In the genomic region with DNA sequence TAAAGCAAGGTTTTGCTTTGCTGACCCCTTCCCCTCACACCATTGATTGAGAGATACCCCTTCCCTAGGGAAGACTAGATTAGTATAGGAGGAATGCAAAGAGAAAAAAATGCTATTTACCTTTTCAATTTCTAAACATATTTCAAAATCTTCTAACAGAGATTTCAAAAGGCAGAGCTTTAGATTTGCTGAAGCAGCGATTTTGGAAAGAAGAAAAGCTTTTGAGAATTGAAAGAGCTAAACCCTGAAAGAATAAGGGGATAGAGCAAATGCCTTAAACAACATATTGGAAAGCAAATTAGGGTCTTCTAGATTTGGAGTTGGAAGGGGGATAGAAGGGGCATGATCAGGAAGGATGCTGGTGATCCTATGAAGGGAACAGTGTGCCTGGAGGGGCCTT, we compare ENCODE assay signal across 21 cellular contexts. TPM values are rescaled to one million over a fixed set of nuclear protein-coding genes. Genes with fewer than 3 reads are reported as not detected.
DNase-seq lines count a peak whose midpoint lies in the region; ATAC-seq, FAIRE-seq and TF ChIP-seq lines count a peak whose summit lies in the region.
"Had no signal": no experiment of that assay in that cellular context is flagged by ENCODE, and none has a peak within 500 bp of the region (broad histone marks: within the 10 kb centered on the region; RNA-seq: fewer than 3 reads in every experiment).

No MANE protein-coding gene starts in this region.

- peaks cover 4% of the 10 kb centered on the region; the same call in 1 of the 2 replicates for H3K9me1 ChIP-seq in IMR-90 (ENCODE audit: insufficient read depth, low read length)

- H3K4me1 ChIP-seq in A549 (no peaks in the 10 kb centered on the region), IMR-90 (ENCODE audit: control insufficient read depth, insufficient read depth, low read length) (peaks cover 13% of the 10 kb centered on the region), H1 (replicated peaks in 1 of 4; ENCODE audit: control insufficient read depth in 3 of 4, insufficient read depth in 4 of 4, low read length in 3 of 4) (no peaks in the 10 kb centered on the region)
- H3K4me1 ChIP-seq: Caco-2 had no signal

- no peak overlapping the region for H2BK120ac ChIP-seq in IMR-90 (ENCODE audit: low read depth, low read length)
- H2BK120ac ChIP-seq in H1 (replicated peaks; ENCODE audit: low read depth, low read length) = no peak overlapping the region

- FAIRE-seq in A549 (lab: Jason Lieb, UNC) (no peak), H1 (lab: Jason Lieb, UNC) (no peak)
- FAIRE-seq: A204.1, D721Med, G401.6, GM12891, GM19239 had no signal

- in situ Hi-C loops in IMR-90 (cut with MboI; ENCODE audit: low sequenced_read_pairs) = no loop called here

- H3K27me3 ChIP-seq in IMR-90 (ENCODE audit: control insufficient read depth, insufficient read depth, low read length) (no peaks in the 10 kb centered on the region; the same call in 1 of the 2 replicates), H1 (replicated peaks in 1 of 4; ENCODE audit: control insufficient read depth in 3 of 4, extremely low read depth in 1 of 4, insufficient read depth in 3 of 4, low read length in 3 of 4) (no peaks in the 10 kb centered on the region)
- H3K27me3 ChIP-seq: BLaER1 treated with 17β-estradiol and CSF1 and Interleukin-3, amounts not matched to agents 10 nM and 100 nM had no signal

- H2BK20ac ChIP-seq in IMR-90 (ENCODE audit: low read depth, low read length) (no peak overlapping the region), H1 (ENCODE audit: low read length) (no peak overlapping the region)

- no peak overlapping the region for H4K5ac ChIP-seq in IMR-90 (ENCODE audit: low read depth, low read length)
- H4K5ac ChIP-seq in H1 (ENCODE audit: insufficient read length, low read depth, low read length) = no peak overlapping the region

- CTCF ChIA-PET in A549 (lab: Yijun Ruan, JAX) = interaction anchor here (2.1 to 4.4 kb wide), 4 partner anchors 7 to 244 kb away, joined by 7 to 17 read pairs (median 11); no protein-coding TSS in a partner anchor
- CTCF ChIA-PET in IMR-90 (lab: Yijun Ruan, JAX) = interaction anchor here (0.9 to 1.5 kb wide), 2 partner anchors 16 to 218 kb away, joined by 3 to 4 read pairs; no protein-coding TSS in a partner anchor
- CTCF ChIA-PET in H1 (lab: Charles Lee; ENCODE audit: partially characterized antibody) = interaction anchor here (0.9 to 13.1 kb wide), 7 partner anchors 11 to 244 kb away, joined by 3 to 132 read pairs (median 4); no protein-coding TSS in a partner anchor

- DNase-seq in A549 (ENCODE audit: low read depth in 1 of 2, low spot score in 1 of 2) = no peak
- DNase-seq in IMR-90 = no peak
- no peak for DNase-seq in H1 (ENCODE audit: low read depth in 1 of 2, low spot score in 2 of 2)
- no peak for DNase-seq in immature natural killer cell
- DNase-seq: 8988T; AML-193; Caco-2; Calu3; CD4-positive, alpha-beta T cell; CD8-positive, alpha-beta T cell; DMS79 treated with DMSO at 0.1 percent for 48 hours; GF-D8 had no signal

- H3K14ac ChIP-seq in IMR-90 (replicated peaks; ENCODE audit: low read depth, low read length) = no peak overlapping the region
- no peak overlapping the region for H3K14ac ChIP-seq in H1 (ENCODE audit: insufficient read length)

- H3K9me3 ChIP-seq in A549 = no peaks in the 10 kb centered on the region
- H3K9me3 ChIP-seq in IMR-90 (ENCODE audit: control insufficient read depth, insufficient read depth, low read length) = no peaks in the 10 kb centered on the region
- no peaks in the 10 kb centered on the region for H3K9me3 ChIP-seq in H1 (ENCODE audit: insufficient read depth in 2 of 2, low read depth in 1 of 2, low read length in 1 of 2)
- H3K9me3 ChIP-seq: BLaER1 treated with 17β-estradiol and CSF1 and Interleukin-3, amounts not matched to agents 10 nM and 100 nM; Caco-2 had no signal

- H3K36me3 ChIP-seq in IMR-90 (ENCODE audit: control insufficient read depth, insufficient read depth, low read length) (no peaks in the 10 kb centered on the region), H1 (ENCODE audit: control insufficient read depth in 2 of 4, insufficient read depth in 4 of 4, low read length in 3 of 4) (no peaks in the 10 kb centered on the region)
- H3K36me3 ChIP-seq: BLaER1 treated with 17β-estradiol and CSF1 and Interleukin-3, amounts not matched to agents 10 nM and 100 nM had no signal

- H2AFZ ChIP-seq in IMR-90 (replicated peaks; ENCODE audit: low read length, poor library complexity) (no peak overlapping the region), H1 (ENCODE audit: low read length) (no peak overlapping the region)

- H2AK5ac ChIP-seq in IMR-90 (ENCODE audit: low read depth, low read length) (no peak overlapping the region), H1 (ENCODE audit: low read depth, low read length) (no peak overlapping the region)

- H3K18ac ChIP-seq in IMR-90 (ENCODE audit: low read depth, low read length) (no peak overlapping the region), H1 (ENCODE audit: extremely low read depth, low read length) (no peak overlapping the region)

- H3K4me1 Mint-ChIP-seq in immature natural killer cell = no peaks in the 10 kb centered on the region
- H3K4me1 Mint-ChIP-seq: B cell had no signal

- TF ChIP-seq EP300 in A549 (IDR thresholded peaks at IDR 0.05) (no peak), H1 (IDR thresholded peaks at IDR 0.05; ENCODE audit: borderline replicate concordance in 1 of 2, low read depth in 2 of 2, low read length in 2 of 2) (no peak)

- H3K4me3 ChIP-seq in A549 = no peak overlapping the region
- H3K4me3 ChIP-seq in IMR-90 (ENCODE audit: insufficient read depth, low read depth, low read length) = no peak overlapping the region
- H3K4me3 ChIP-seq in H1 (ENCODE audit: extremely low read depth in 1 of 4, insufficient read depth in 2 of 4, low read depth in 3 of 4, low read length in 4 of 4) = no peak overlapping the region
- H3K4me3 ChIP-seq: BLaER1 treated with 17β-estradiol and CSF1 and Interleukin-3, amounts not matched to agents 10 nM and 100 nM had no signal

- H3K4me2 ChIP-seq in A549 (no peak overlapping the region), IMR-90 (ENCODE audit: low read depth, low read length) (no peak overlapping the region), H1 (ENCODE audit: insufficient read depth in 1 of 2, low read depth in 2 of 2, low read length in 2 of 2) (no peak overlapping the region)
- H3K4me2 ChIP-seq: BLaER1 treated with 17β-estradiol and CSF1 and Interleukin-3, amounts not matched to agents 10 nM and 100 nM had no signal

- WGBS in A549 (ENCODE audit: missing lambda C conversion rate) = 67% methylated on average over 1 of the region's 1 CpG
- WGBS in IMR-90 (ENCODE audit: extremely low coverage in 2 of 2, insufficient read length in 1 of 2), 2 experiments = no CpG with 5 or more reads among the region's 1 CpG
- WGBS in H1 (ENCODE audit: extremely low coverage in 1 of 2, insufficient coverage in 1 of 2, insufficient read length in 1 of 2, insufficient replicate concordance in 2 of 2, low coverage in 1 of 2, low lambda C conversion rate in 2 of 2, missing lambda C conversion rate in 1 of 2), 2 experiments = 83% methylated on average over 1 of the region's 1 CpG; no CpG with 5 or more reads in 1 of the 2 experiments

- no peaks in the 10 kb centered on the region for H3K23me2 ChIP-seq in H1 (ENCODE audit: low read depth, low read length)

- H3K23ac ChIP-seq in IMR-90 (ENCODE audit: low read depth, low read length) (no peak overlapping the region), H1 (ENCODE audit: insufficient read length) (no peak overlapping the region)

- POLR2A ChIA-PET in A549 (lab: Yijun Ruan, JAX) = no interaction called here
- POLR2A ChIA-PET in IMR-90 (lab: Charles Lee; ENCODE audit: unreplicated experiment) = no interaction called here
- POLR2A ChIA-PET in H1 (lab: Charles Lee; ENCODE audit: partially characterized antibody) = no interaction called here

- no peak overlapping the region for H3K4ac ChIP-seq in IMR-90 (ENCODE audit: low read depth, low read length)
- H3K4ac ChIP-seq in H1 (replicated peaks; ENCODE audit: insufficient read length, low read depth, low read length) = no peak overlapping the region

- no peak for TF ChIP-seq POLR2A in A549 (IDR thresholded peaks at IDR 0.05; ENCODE audit: low read length)
- no peak for TF ChIP-seq POLR2A in IMR-90 (IDR thresholded peaks at IDR 0.05; ENCODE audit: low read depth, low read length)
- no peak for TF ChIP-seq POLR2A in H1 (IDR thresholded peaks at IDR 0.05; ENCODE audit: control extremely low read depth in 1 of 2, low read depth in 2 of 2, low read length in 2 of 2)

- H3K27ac ChIP-seq in A549 = no peak overlapping the region
- H3K27ac ChIP-seq in IMR-90 (ENCODE audit: insufficient read depth, low read length) = no peak overlapping the region
- H3K27ac ChIP-seq in H1 (ENCODE audit: low read depth, low read length) = no peak overlapping the region
- H3K27ac ChIP-seq: BLaER1 treated with 17β-estradiol and CSF1 and Interleukin-3, amounts not matched to agents 10 nM and 100 nM; C4-2B had no signal

- H3K79me1 ChIP-seq in IMR-90 (ENCODE audit: low read depth in 1 of 2, low read length in 2 of 2) (no peaks in the 10 kb centered on the region), H1 (ENCODE audit: low read depth, low read length) (no peaks in the 10 kb centered on the region)

- H3K9ac ChIP-seq in IMR-90 (ENCODE audit: low read depth, low read length) (no peak overlapping the region), H1 (replicated peaks in 1 of 4; ENCODE audit: extremely low read depth in 1 of 4, low read depth in 3 of 4, low read length in 3 of 4) (no peak overlapping the region)
- H3K9ac ChIP-seq: BLaER1 treated with 17β-estradiol and CSF1 and Interleukin-3, amounts not matched to agents 10 nM and 100 nM had no signal

- H3K27ac Mint-ChIP-seq in immature natural killer cell = no peak overlapping the region
- H3K27ac Mint-ChIP-seq: B cell; CD4-positive, alpha-beta T cell; CD8-positive, alpha-beta T cell had no signal

- no peak for TF ChIP-seq RAD21 in A549 (conservative IDR thresholded peaks at IDR 0.05 in 1 of 2, IDR thresholded peaks at IDR 0.05 in 1 of 2)
- TF ChIP-seq RAD21 in IMR-90 (IDR thresholded peaks at IDR 0.05; ENCODE audit: low read length) = no peak
- TF ChIP-seq RAD21 in H1 (IDR thresholded peaks at IDR 0.05 in 1 of 2, conservative IDR thresholded peaks at IDR 0.05 in 1 of 2; ENCODE audit: low read depth in 2 of 2, low read length in 2 of 2) = no peak

- intact Hi-C loops in IMR-90 (cut with micrococcal nuclease) = no loop called here

- TF ChIP-seq CTCF in A549 (IDR thresholded peaks at IDR 0.05) (no peak), IMR-90 (conservative IDR thresholded peaks at IDR 0.05; ENCODE audit: low read depth, low read length) (no peak), H1 (IDR thresholded peaks at IDR 0.05; ENCODE audit: control extremely low read depth in 1 of 3, insufficient read depth in 1 of 3, low read depth in 1 of 3, low read length in 3 of 3) (no peak)

- no peak overlapping the region for H3K56ac ChIP-seq in IMR-90 (ENCODE audit: extremely low read depth, insufficient read depth, low read length)
- H3K56ac ChIP-seq in H1 (replicated peaks; ENCODE audit: insufficient read length, low read depth, low read length) = no peak overlapping the region

- H3K27me3 Mint-ChIP-seq in immature natural killer cell (ENCODE audit: low read depth in 3 of 3) = peaks cover 0 to 19% (median 2%) of the 10 kb centered on the region in 3 donors

- ATAC-seq in A549 = no peak
- ATAC-seq in IMR-90 (ENCODE audit: low read depth) = no peak
- ATAC-seq in GM19395 (IDR thresholded peaks at IDR 0.05; ENCODE audit: unreplicated experiment) = no peak
- ATAC-seq: CD8-positive, alpha-beta T cell had no signal

- no peak overlapping the region for H2BK12ac ChIP-seq in H1 (ENCODE audit: low read depth, low read length)

- H3K79me2 ChIP-seq in H1 (ENCODE audit: control insufficient read depth in 1 of 2, insufficient read depth in 2 of 2, low read length in 2 of 2) = no peaks in the 10 kb centered on the region

- H3K36me3 Mint-ChIP-seq in immature natural killer cell = no peaks in the 10 kb centered on the region
- H3K36me3 Mint-ChIP-seq: CD8-positive, alpha-beta T cell had no signal

- no peak overlapping the region for H2BK15ac ChIP-seq in IMR-90 (ENCODE audit: low read depth, low read length)
- H2BK15ac ChIP-seq in H1 (ENCODE audit: low read length) = no peak overlapping the region

- H2BK5ac ChIP-seq in IMR-90 (ENCODE audit: low read depth, low read length, poor library complexity, severe bottlenecking) = no peak overlapping the region
- H2BK5ac ChIP-seq in H1 (ENCODE audit: low read depth, low read length) = no peak overlapping the region

- H3K9me3 Mint-ChIP-seq in immature natural killer cell = no peaks in the 10 kb centered on the region
- H3K9me3 Mint-ChIP-seq: CD4-positive, alpha-beta T cell; CD8-positive, alpha-beta T cell had no signal

- H4K91ac ChIP-seq in IMR-90 (ENCODE audit: insufficient read depth, low read depth, low read length) = no peak overlapping the region
- H4K91ac ChIP-seq in H1 (replicated peaks; ENCODE audit: insufficient read length, low read length) = no peak overlapping the region

- H4K20me1 ChIP-seq in IMR-90 (ENCODE audit: insufficient read depth, low read length) (no peaks in the 10 kb centered on the region), H1 (replicated peaks in 1 of 2; ENCODE audit: control insufficient read depth in 1 of 2, insufficient read depth in 2 of 2, low read length in 2 of 2) (no peaks in the 10 kb centered on the region)
- H4K20me1 ChIP-seq: BLaER1 treated with 17β-estradiol and CSF1 and Interleukin-3, amounts not matched to agents 10 nM and 100 nM had no signal

- dilution Hi-C loops in IMR-90 (cut with HindIII; ENCODE audit: low sequenced_read_pairs, unreplicated experiment) = no loop called here

- no TSS peak for BruUV-seq in IMR-90 (replicated peaks; lab: Mats Ljungman, UMichigan)

- H4K8ac ChIP-seq in IMR-90 (ENCODE audit: low read depth in 2 of 2, low read length in 2 of 2) (no peak overlapping the region), H1 (ENCODE audit: extremely low read depth, insufficient read depth, low read length) (no peak overlapping the region)

- no peak overlapping the region for H2AK9ac ChIP-seq in IMR-90 (replicated peaks; ENCODE audit: low read depth, low read length, poor library complexity)

- H3K4me3 Mint-ChIP-seq in immature natural killer cell = no peak overlapping the region
- H3K4me3 Mint-ChIP-seq: B cell; CD4-positive, alpha-beta T cell; CD8-positive, alpha-beta T cell had no signal

RNA-seq across cellular contexts. Expression of gene KLHL31, which starts 46.5 kb away (rescaled TPM):
- 0.20 and 0.32 TPM in 2 replicates for polyA plus RNA-seq in A549 (2011; rRNA removed)
- 0.08 and 0.13 TPM in 2 replicates for polyA plus RNA-seq in A549 (2012; cell fraction: cytosol; rRNA removed)
- polyA plus RNA-seq in A549 (2012; cell fraction: nucleus; rRNA removed) = 0.29 and 0.55 TPM in 2 replicates
- polyA plus RNA-seq in A549 (2017; fragmentation: RNase III; extraction: RNeasy Plus Mini Kit Qiagen cat#74134 plus additional on column Dnase treatment) = 0.16 to 0.31 TPM (median 0.22 TPM) in 3 replicates
- 0.17 and 0.34 TPM in 2 replicates for polyA minus RNA-seq in A549 (2011; rRNA and poly(A)+ RNA removed)
- under 0.01 TPM in 1 of 2 replicates, not detected in the other for total RNA-seq in IMR-90 (2012; rRNA removed)
- 0.02 and 0.04 TPM in 2 replicates for polyA plus RNA-seq in IMR-90 (2012; rRNA removed)
- 0.01 TPM in 1 of 2 replicates, not detected in the other for polyA plus RNA-seq in IMR-90 (2012; cell fraction: cytosol; rRNA removed)
- polyA plus RNA-seq in IMR-90 (2012; cell fraction: nucleus; rRNA removed; ENCODE audit: low replicate concordance) = 0.16 and 0.25 TPM in 2 replicates
- total RNA-seq in H1 (2021; fragmentation: NEBNext Ultra II Directional; extraction: Animal tissue kit (Norgen Biotek cat#: 25700)) = 0.39 and 0.54 TPM in 2 replicates
- 0.15 and 0.28 TPM in 2 replicates for polyA plus RNA-seq in H1 (2011; rRNA removed)
- 0.21 TPM for polyA plus RNA-seq in H1 (2011; cell fraction: cytosol; rRNA removed)
- polyA plus RNA-seq in H1 (2011; cell fraction: nucleus; rRNA removed) = 0.47 TPM
- 0.16 to 0.28 TPM (median 0.18 TPM) in 4 replicates for polyA plus RNA-seq in H1 (2012, experiment 1 of 2)
- polyA plus RNA-seq in H1 (2012, experiment 2 of 2) = not detected
- polyA plus RNA-seq in H1 (2013, experiment 1 of 2) = 0.24 TPM
- 0.28 TPM for polyA plus RNA-seq in H1 (2013, experiment 2 of 2)
- 0.38 and 0.56 TPM in 2 replicates for polyA minus RNA-seq in H1 (2011; rRNA and poly(A)+ RNA removed)
- 1.1 TPM for polyA minus RNA-seq in H1 (2011; cell fraction: cytosol; rRNA and poly(A)+ RNA removed)
- polyA minus RNA-seq in H1 (2011; cell fraction: nucleus; rRNA and poly(A)+ RNA removed) = 1.7 TPM
- not detected for polyA plus RNA-seq in immature natural killer cell

Comparison
In these comparisons a context has a peak if more than half of its experiments do, and no peak if none do; other contexts are left out.
1. Of the 18 proteins assayed by ChIP-seq in both H1 and A549: peak only in H1: none; only in A549: none; in both: MAFK; in neither: 17.